7 cellular contexts compared by ENCODE assay signal in genomic region chr6:158561247-158561884, GRCh38. TPM values are rescaled to one million over a fixed set of nuclear protein-coding genes. Genes with fewer than 3 reads are reported as not detected.
DNase-seq lines count a peak whose midpoint lies in the region; ATAC-seq and TF ChIP-seq lines count a peak whose summit lies in the region.

No MANE protein-coding gene starts in this region.

- peaks cover 29% of the 10 kb centered on the region for H3K36me3 Mint-ChIP-seq in activated CD8-positive, alpha-beta T cell treated with anti-CD3 and anti-CD28 coated beads, Interleukin-2, amount 10 ng/mL, durations not matched to agents 7 days and 5 days (ENCODE audit: low read depth)
- peaks cover 6% of the 10 kb centered on the region for H3K36me3 Mint-ChIP-seq in stimulated activated memory B cell treated with anti-CD40 and anti-IgM and Interleukin-4, amounts not matched to agents 10 μg/mL and 1 μg/mL and 100 μg/mL, for 72 hours

- H3K4me1 Mint-ChIP-seq in activated CD8-positive, alpha-beta T cell treated with anti-CD3 and anti-CD28 coated beads, Interleukin-2, amount 10 ng/mL, durations not matched to agents 7 days and 5 days (ENCODE audit: low read depth) = peaks cover 59% of the 10 kb centered on the region
- peaks cover 35% of the 10 kb centered on the region for H3K4me1 Mint-ChIP-seq in stimulated activated memory B cell treated with anti-CD40 and anti-IgM and Interleukin-4, amounts not matched to agents 10 μg/mL and 1 μg/mL and 100 μg/mL, for 72 hours

- H3K9ac ChIP-seq in iPS-18a (ENCODE audit: low read length) = peak overlapping the region; percentile 78

- H3K27ac Mint-ChIP-seq in activated CD8-positive, alpha-beta T cell treated with anti-CD3 and anti-CD28 coated beads, Interleukin-2, amount 10 ng/mL, durations not matched to agents 7 days and 5 days = peak overlapping the region; percentile 96
- H3K27ac Mint-ChIP-seq in stimulated activated memory B cell treated with anti-CD40 and anti-IgM and Interleukin-4, amounts not matched to agents 10 μg/mL and 1 μg/mL and 100 μg/mL, for 72 hours = peak overlapping the region; percentile 86

- H3K27ac ChIP-seq in HL-60 (replicated peaks) (peak overlapping the region; percentile 86), iPS-18a (ENCODE audit: low read length) (no peak overlapping the region)

- no peaks in the 10 kb centered on the region for H3K9me3 Mint-ChIP-seq in activated CD8-positive, alpha-beta T cell treated with anti-CD3 and anti-CD28 coated beads, Interleukin-2, amount 10 ng/mL, durations not matched to agents 7 days and 5 days (ENCODE audit: insufficient read depth)
- no peaks in the 10 kb centered on the region for H3K9me3 Mint-ChIP-seq in stimulated activated memory B cell treated with anti-CD40 and anti-IgM and Interleukin-4, amounts not matched to agents 10 μg/mL and 1 μg/mL and 100 μg/mL, for 72 hours

- H3K27me3 ChIP-seq in HL-60 (ENCODE audit: insufficient read depth, poor library complexity, severe bottlenecking) (no peaks in the 10 kb centered on the region), iPS-18a (ENCODE audit: control insufficient read depth, insufficient read depth, low read length) (no peaks in the 10 kb centered on the region)

- DNase-seq in HL-60 (ENCODE audit: low read depth in 1 of 2, low spot score in 1 of 2) (no peak), cerebellar cortex (ENCODE audit: low spot score) (no peak)
- DNase-seq in activated CD8-positive, alpha-beta T cell treated with anti-CD3 and anti-CD28 coated beads, Interleukin-2, amount 10 ng/mL, durations not matched to agents 7 days and 5 days = no peak

- H3K4me3 ChIP-seq in HL-60 (replicated peaks; ENCODE audit: insufficient read depth, low read length) (peak overlapping the region; percentile 73), iPS-18a (ENCODE audit: low read length) (peak overlapping the region; percentile 84)

- H3K27me3 Mint-ChIP-seq in activated CD8-positive, alpha-beta T cell treated with anti-CD3 and anti-CD28 coated beads, Interleukin-2, amount 10 ng/mL, durations not matched to agents 7 days and 5 days (ENCODE audit: low read depth) = peaks cover 3% of the 10 kb centered on the region
- no peaks in the 10 kb centered on the region for H3K27me3 Mint-ChIP-seq in stimulated activated memory B cell treated with anti-CD40 and anti-IgM and Interleukin-4, amounts not matched to agents 10 μg/mL and 1 μg/mL and 100 μg/mL, for 72 hours

- H3K4me1 ChIP-seq in iPS-18a (ENCODE audit: control insufficient read depth, low read depth, low read length) = peaks cover 3% of the 10 kb centered on the region

- H3K4me3 Mint-ChIP-seq in activated CD8-positive, alpha-beta T cell treated with anti-CD3 and anti-CD28 coated beads, Interleukin-2, amount 10 ng/mL, durations not matched to agents 7 days and 5 days = peak overlapping the region; percentile 98
- peak overlapping the region; percentile 91 for H3K4me3 Mint-ChIP-seq in stimulated activated memory B cell treated with anti-CD40 and anti-IgM and Interleukin-4, amounts not matched to agents 10 μg/mL and 1 μg/mL and 100 μg/mL, for 72 hours

- CTCF ChIA-PET in activated CD8-positive, alpha-beta T cell treated with anti-CD3 and anti-CD28 coated beads, Interleukin-2, amount 10 ng/mL, durations not matched to agents 7 days and 5 days (lab: Charles Lee) = no interaction called here

- POLR2A ChIA-PET in activated CD8-positive, alpha-beta T cell treated with anti-CD3 and anti-CD28 coated beads, Interleukin-2, amount 10 ng/mL, durations not matched to agents 7 days and 5 days (lab: Charles Lee) = no interaction called here

- no peaks in the 10 kb centered on the region for H3K9me3 ChIP-seq in iPS-18a (ENCODE audit: control insufficient read depth, low read depth, low read length)

- no peak for TF ChIP-seq CTCF in HL-60 (IDR thresholded peaks at IDR 0.05; ENCODE audit: insufficient read depth, low read length)

- H3K36me3 ChIP-seq in iPS-18a (ENCODE audit: control insufficient read depth, low read depth, low read length) = no peaks in the 10 kb centered on the region

- no peak for ATAC-seq in activated CD8-positive, alpha-beta T cell treated with anti-CD3 and anti-CD28 coated beads, Interleukin-2, amount 10 ng/mL, durations not matched to agents 7 days and 5 days
- ATAC-seq in stimulated activated memory B cell treated with anti-CD40 and anti-IgM and Interleukin-4, amounts not matched to agents 10 μg/mL and 1 μg/mL and 100 μg/mL, for 72 hours = no peak
- no peak for ATAC-seq in HG03196 (IDR thresholded peaks at IDR 0.05; ENCODE audit: unreplicated experiment)
- no peak for ATAC-seq in HG03025 (IDR thresholded peaks at IDR 0.05; ENCODE audit: low FRiP score, unreplicated experiment)

RNA-seq across cellular contexts. Expression of gene TMEM181, which starts 1.5 kb away (rescaled TPM):
- total RNA-seq in activated CD8-positive, alpha-beta T cell treated with anti-CD3 and anti-CD28 coated beads, Interleukin-2, amount 10 ng/mL, durations not matched to agents 7 days and 5 days = 10 to 100 TPM; 15.0 to 15.2 TPM
